Comparison of ENCODE assay signal across 20 cellular contexts in genomic region chr4:53734182-53734581, GRCh38.
A peak's percentile ranks its signal among the peaks of the same experiment; 100 is the strongest.
DNase-seq lines count a peak whose midpoint lies in the region; ATAC-seq, FAIRE-seq and TF ChIP-seq lines count a peak whose summit lies in the region.
"Had no signal": no experiment of that assay in that cellular context is flagged by ENCODE, and none has a peak within 500 bp of the region (broad histone marks: within the 10 kb centered on the region; RNA-seq: fewer than 3 reads in every experiment).

No MANE protein-coding gene starts in this region.

- H3K9me3 ChIP-seq in SK-N-SH (no peaks in the 10 kb centered on the region), K562 (replicated peaks; ENCODE audit: control insufficient read depth, insufficient read depth, low read depth, low read length) (no peaks in the 10 kb centered on the region), kidney (ENCODE audit: control insufficient read depth in 1 of 2, low read length in 2 of 2) (no peaks in the 10 kb centered on the region), smooth muscle cell (replicated peaks; ENCODE audit: low read depth) (no peaks in the 10 kb centered on the region), tibial nerve (no peaks in the 10 kb centered on the region)
- H3K9me3 ChIP-seq: BE2C, Caco-2 had no signal

- H3K9me2 ChIP-seq in SK-N-SH: no peaks in the 10 kb centered on the region

- H3K27me3 ChIP-seq in SK-N-SH (ENCODE audit: insufficient read depth): no peaks in the 10 kb centered on the region
- peaks cover 0 to 3% of the 10 kb centered on the region in 2 experiments; a peak in 2 of 5 replicates for H3K27me3 ChIP-seq in K562 (ENCODE audit: control insufficient read depth in 2 of 2, insufficient read depth in 2 of 2, low read length in 2 of 2)
- no peaks in the 10 kb centered on the region for H3K27me3 ChIP-seq in smooth muscle cell (ENCODE audit: low read depth)
- H3K27me3 ChIP-seq in tibial nerve: no peaks in the 10 kb centered on the region
- H3K27me3 ChIP-seq: BE2C had no signal

- no peaks in the 10 kb centered on the region for H3K9me1 ChIP-seq in K562 (ENCODE audit: control insufficient read depth, insufficient read depth, low read length)

- ATAC-seq in SK-N-SH treated with all-trans-retinoic acid at 6 μM for 48 hours (no peak; the same call in 1 of the 3 replicates), K562 (no peak)
- ATAC-seq: HCT116 had no signal

- H3K4me3 ChIP-seq in SK-N-SH (ENCODE audit: low read depth in 2 of 2, low read length in 1 of 2) (no peak overlapping the region), K562 (no peak overlapping the region), kidney (ENCODE audit: low read length in 2 of 2) (no peak overlapping the region), smooth muscle cell (no peak overlapping the region), tibial nerve (no peak overlapping the region)

- WGBS in SK-N-SH (ENCODE audit: low lambda C conversion rate): 72% methylated on average over 8 of the region's 8 CpGs
- 2% methylated on average over 8 of the region's 8 CpGs for WGBS in K562 (ENCODE audit: insufficient coverage, low coverage, missing lambda C conversion rate)
- WGBS in smooth muscle cell (ENCODE audit: low lambda C conversion rate): 85% methylated on average over 8 of the region's 8 CpGs
- WGBS in tibial nerve, 2 donors: 64% methylated on average over 8 of the region's 8 CpGs

- H3F3A ChIP-seq in SK-N-SH (replicated peaks; ENCODE audit: insufficient read depth) (peaks cover 30% of the 10 kb centered on the region), smooth muscle cell (ENCODE audit: low read depth) (no peaks in the 10 kb centered on the region)

- H2AFZ ChIP-seq in SK-N-SH (ENCODE audit: low read depth) (0 out of 2 replicates have a peak overlapping the region, but pooled peaks have one; percentile 1), K562 (ENCODE audit: low read depth, low read length) (no peak overlapping the region), smooth muscle cell (ENCODE audit: low read depth) (no peak overlapping the region)

- TF ChIP-seq POLR2A in K562 (conservative IDR thresholded peaks at IDR 0.05) (no peak), tibial nerve (IDR thresholded peaks at IDR 0.05) (no peak)

- H3K9ac ChIP-seq in SK-N-SH (peak overlapping the region; percentile 22; the same call in 1 of the 2 replicates), K562 (ENCODE audit: insufficient read depth in 1 of 2, low read depth in 2 of 2, low read length in 2 of 2) (no peak overlapping the region), kidney (ENCODE audit: low read length in 2 of 2) (no peak overlapping the region), smooth muscle cell (ENCODE audit: low read depth) (no peak overlapping the region)

- no peaks in the 10 kb centered on the region for H3K79me2 ChIP-seq in SK-N-SH (ENCODE audit: insufficient read depth)
- no peaks in the 10 kb centered on the region for H3K79me2 ChIP-seq in K562 (ENCODE audit: control insufficient read depth, insufficient read depth, low read length)
- no peaks in the 10 kb centered on the region for H3K79me2 ChIP-seq in smooth muscle cell (ENCODE audit: low read depth)

- H3K4me2 ChIP-seq in SK-N-SH (peak overlapping the region; percentile 29), K562 (ENCODE audit: insufficient read depth, low read length) (no peak overlapping the region), smooth muscle cell (no peak overlapping the region)

- CTCF ChIA-PET in SK-N-SH (lab: Yijun Ruan, JAX) (interaction anchor here (1.2 kb wide), 1 partner anchor 174 kb away, joined by 3 read pairs; no protein-coding TSS in a partner anchor), K562 (lab: Yijun Ruan, JAX; ENCODE audit: low intra/inter-chr PET ratio) (no interaction called here)

- no TSS peak for BruUV-seq in K562 (replicated peaks; lab: Mats Ljungman, UMichigan)

- POLR2A ChIA-PET in SK-N-SH (lab: Yijun Ruan, JAX) (no interaction called here), K562 (lab: Yijun Ruan, JAX) (no interaction called here)

- H3K4me1 ChIP-seq in SK-N-SH (ENCODE audit: control insufficient read depth in 1 of 2, insufficient read depth in 2 of 2, low read depth in 1 of 2, low read length in 1 of 2) (peaks cover 0 to 16% of the 10 kb centered on the region in 2 experiments; a peak in 3 of 4 replicates), K562 (replicated peaks in 1 of 2; ENCODE audit: control insufficient read depth in 2 of 2, insufficient read depth in 2 of 2, low read length in 2 of 2) (no peaks in the 10 kb centered on the region), kidney (ENCODE audit: control insufficient read depth in 1 of 2, insufficient read depth in 1 of 2, low read depth in 1 of 2, low read length in 2 of 2) (no peaks in the 10 kb centered on the region), smooth muscle cell (ENCODE audit: low read depth) (peaks cover 3% of the 10 kb centered on the region), tibial nerve (peaks cover 0 to 16% (median 3%) of the 10 kb centered on the region in 4 donors)
- H3K4me1 ChIP-seq: BE2C, Caco-2 had no signal

- intact Hi-C loops in K562 (cut with micrococcal nuclease): no loop called here
- intact Hi-C loops in kidney (cut with DNase I): no loop called here

- no peaks in the 10 kb centered on the region for H3K36me3 ChIP-seq in SK-N-SH (replicated peaks in 1 of 2; ENCODE audit: control insufficient read depth in 1 of 2, insufficient read depth in 2 of 2, low read length in 1 of 2)
- H3K36me3 ChIP-seq in K562 (ENCODE audit: control insufficient read depth, insufficient read depth, low read length): no peaks in the 10 kb centered on the region
- H3K36me3 ChIP-seq in kidney (ENCODE audit: control insufficient read depth in 1 of 2, insufficient read depth in 2 of 2, low read length in 2 of 2): no peaks in the 10 kb centered on the region
- H3K36me3 ChIP-seq in smooth muscle cell (ENCODE audit: low read depth): no peaks in the 10 kb centered on the region
- H3K36me3 ChIP-seq in tibial nerve: no peaks in the 10 kb centered on the region
- H3K36me3 ChIP-seq: BE2C had no signal

- H3K27ac ChIP-seq in SK-N-SH (ENCODE audit: low read depth in 2 of 2, low read length in 1 of 2): peak overlapping the region in 1 of 2 experiments; percentile 90; a peak in 3 of 4 replicates
- no peak overlapping the region for H3K27ac ChIP-seq in K562 (ENCODE audit: extremely low read depth, low read depth, low read length)
- H3K27ac ChIP-seq in kidney (ENCODE audit: low read depth in 2 of 2, low read length in 2 of 2): no peak overlapping the region
- peak overlapping the region; percentile 54 for H3K27ac ChIP-seq in smooth muscle cell (ENCODE audit: low read depth)
- no peak overlapping the region for H3K27ac ChIP-seq in tibial nerve
- H3K27ac ChIP-seq: 22Rv1 had no signal

- H4K20me1 ChIP-seq in SK-N-SH (ENCODE audit: insufficient read depth): no peaks in the 10 kb centered on the region
- no peaks in the 10 kb centered on the region for H4K20me1 ChIP-seq in K562 (replicated peaks; ENCODE audit: control insufficient read depth, insufficient read depth, low read length)
- no peaks in the 10 kb centered on the region for H4K20me1 ChIP-seq in smooth muscle cell (ENCODE audit: low read depth)

- FAIRE-seq in K562 (lab: Jason Lieb, UNC): no peak
- peak; percentile 39 for FAIRE-seq in kidney (lab: Jason Lieb, UNC)
- no peak for FAIRE-seq in GM19239 (lab: Jason Lieb, UNC)
- FAIRE-seq: G401.6 had no signal

- TF ChIP-seq CTCF in SK-N-SH (IDR thresholded peaks at IDR 0.05): no peak
- no peak for TF ChIP-seq CTCF in K562 (IDR thresholded peaks at IDR 0.05 in 2 of 3, conservative IDR thresholded peaks at IDR 0.05 in 1 of 3; ENCODE audit: insufficient read depth in 2 of 3, low read depth in 1 of 3, low read length in 3 of 3)
- no peak for TF ChIP-seq CTCF in kidney (IDR thresholded peaks at IDR 0.05; ENCODE audit: borderline replicate concordance, extremely low read depth, insufficient read depth)
- no peak for TF ChIP-seq CTCF in smooth muscle cell (IDR thresholded peaks at IDR 0.05; ENCODE audit: borderline replicate concordance, insufficient read depth, poor library complexity, severe bottlenecking)
- TF ChIP-seq CTCF in tibial nerve (IDR thresholded peaks at IDR 0.05): no peak

- DNase-seq in SK-N-SH (no peak), K562 (ENCODE audit: extremely low read depth in 1 of 4, low spot score in 3 of 4) (no peak), kidney (no peak), smooth muscle cell (lab: John Stamatoyannopoulos, UW; ENCODE audit: unreplicated experiment) (no peak), T1000 (lab: John Stamatoyannopoulos, UW) (no peak), tibial nerve (ENCODE audit: low spot score in 2 of 2) (no peak), GM19239 (ENCODE audit: insufficient read length, low spot score) (no peak)
- DNase-seq: BE2C; Caco-2; CD4-positive, alpha-beta T cell; GOT3; KG1; NCI-H1694 treated with DMSO at 0.1 percent for 48 hours; NCI-H748 treated with DMSO at 0.1 percent for 48 hours; NK-92 treated with Interleukin-12 subunit alpha and Interleukin-12 subunit beta, amount 100 ng/mL, for 24 hours; SHP77 had no signal

- no peak for TF ChIP-seq RAD21 in SK-N-SH (IDR thresholded peaks at IDR 0.05; ENCODE audit: low read length)
- TF ChIP-seq RAD21 in K562 (CRISPR knock-in tag; conservative IDR thresholded peaks at IDR 0.05 in 1 of 2, IDR thresholded peaks at IDR 0.05 in 1 of 2): no peak

- TF ChIP-seq EP300 in SK-N-SH (IDR thresholded peaks at IDR 0.05; ENCODE audit: borderline replicate concordance in 1 of 2, low read depth in 1 of 2, low read length in 1 of 2) (no peak), K562 (IDR thresholded peaks at IDR 0.05; ENCODE audit: low read length) (no peak), tibial nerve (IDR thresholded peaks at IDR 0.05) (no peak)

- in situ Hi-C loops in K562 (cut with MboI): no loop called here

TF ChIP-seq in SK-N-SH, 30 proteins besides CTCF, POLR2A, EP300 and RAD21 (continues in another document):
- TF ChIP-seq MXI1 (IDR thresholded peaks at IDR 0.05; ENCODE audit: low read depth, low read length): no peak
- TF ChIP-seq FOSL2 (IDR thresholded peaks at IDR 0.05; ENCODE audit: borderline replicate concordance, low read depth): no peak
- no peak for TF ChIP-seq NRF1 (IDR thresholded peaks at IDR 0.05; ENCODE audit: low read depth, low read length)
- TF ChIP-seq TCF12 (IDR thresholded peaks at IDR 0.05): no peak

TF ChIP-seq in SK-N-SH treated with all-trans-retinoic acid at 6 μM for 48 hours, 23 proteins besides CTCF, POLR2A, EP300 and RAD21 (continues in another document):
- no peak for TF ChIP-seq ZNF8 (CRISPR knock-in tag; IDR thresholded peaks at IDR 0.05)
- no peak for TF ChIP-seq CSDC2 (CRISPR knock-in tag; IDR thresholded peaks at IDR 0.05)

TF ChIP-seq in K562, 482 proteins besides CTCF, POLR2A, EP300 and RAD21 (continues in another document):
- TF ChIP-seq POLR3A (IDR thresholded peaks at IDR 0.05; ENCODE audit: borderline replicate concordance, extremely low read depth, insufficient read depth, insufficient read length) (no peak), FOXA3 (CRISPR knock-in tag; conservative IDR thresholded peaks at IDR 0.05 in 1 of 2, IDR thresholded peaks at IDR 0.05 in 1 of 2) (no peak), POLR3G (IDR thresholded peaks at IDR 0.05; ENCODE audit: extremely low read depth, insufficient read length, insufficient replicate concordance) (no peak), ZFPM2 (CRISPR knock-in tag; IDR thresholded peaks at IDR 0.05) (no peak), CAMTA2 (CRISPR knock-in tag; conservative IDR thresholded peaks at IDR 0.05) (no peak)
